ENCODE assay signal across 1 cellular context in the genomic region with DNA sequence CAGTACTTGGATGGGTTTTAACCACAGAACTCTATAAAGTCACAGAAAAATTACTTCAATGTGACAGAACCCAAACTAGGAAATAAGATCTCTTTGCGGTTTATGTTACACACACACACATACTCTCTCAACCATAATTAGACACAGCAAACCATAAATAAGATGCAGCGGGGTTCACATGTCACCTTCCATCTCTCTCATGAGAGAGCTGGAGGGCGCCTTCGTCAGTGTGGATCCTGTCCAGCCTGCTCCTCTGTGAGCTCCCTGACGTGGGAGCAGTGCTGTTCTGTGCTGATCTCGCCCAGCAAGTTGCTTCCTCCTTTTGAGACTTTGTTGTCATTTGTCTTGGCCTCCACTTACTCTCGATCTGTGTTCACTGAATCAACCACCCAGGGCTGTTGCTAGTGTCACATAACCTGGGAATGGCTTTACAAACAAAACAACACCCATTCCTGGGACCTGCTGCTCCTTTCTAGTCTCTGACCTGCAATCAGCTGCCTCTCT.
TF ChIP-seq lines count a peak whose summit lies in the region.

No MANE protein-coding gene starts in this region.

TF ChIP-seq in HEK293, 187 proteins besides CTCF, POLR2A, EP300 and RAD21 (continued from another document):
- TF ChIP-seq, protein P1, sequence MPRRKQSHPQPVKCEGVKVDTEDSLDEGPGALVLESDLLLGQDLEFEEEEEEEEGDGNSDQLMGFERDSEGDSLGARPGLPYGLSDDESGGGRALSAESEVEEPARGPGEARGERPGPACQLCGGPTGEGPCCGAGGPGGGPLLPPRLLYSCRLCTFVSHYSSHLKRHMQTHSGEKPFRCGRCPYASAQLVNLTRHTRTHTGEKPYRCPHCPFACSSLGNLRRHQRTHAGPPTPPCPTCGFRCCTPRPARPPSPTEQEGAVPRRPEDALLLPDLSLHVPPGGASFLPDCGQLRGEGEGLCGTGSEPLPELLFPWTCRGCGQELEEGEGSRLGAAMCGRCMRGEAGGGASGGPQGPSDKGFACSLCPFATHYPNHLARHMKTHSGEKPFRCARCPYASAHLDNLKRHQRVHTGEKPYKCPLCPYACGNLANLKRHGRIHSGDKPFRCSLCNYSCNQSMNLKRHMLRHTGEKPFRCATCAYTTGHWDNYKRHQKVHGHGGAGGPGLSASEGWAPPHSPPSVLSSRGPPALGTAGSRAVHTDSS (tag by site-specific recombination; IDR thresholded peaks at IDR 0.05) = no peak
- TF ChIP-seq ZNF792 (tag by site-specific recombination; IDR thresholded peaks at IDR 0.05) (no peak), ZNF132 (tag by site-specific recombination; IDR thresholded peaks at IDR 0.05; ENCODE audit: borderline replicate concordance) (no peak), FEZF1 (tag by site-specific recombination; IDR thresholded peaks at IDR 0.05) (peak; percentile 85), ZNF600 (tag by site-specific recombination; IDR thresholded peaks at IDR 0.05) (peak; percentile 71; the same call in 1 of the 2 replicates), ZNF221 (tag by site-specific recombination; IDR thresholded peaks at IDR 0.05; ENCODE audit: borderline replicate concordance) (no peak), ZBTB17 (tag by site-specific recombination; IDR thresholded peaks at IDR 0.05) (peak; percentile 71), ZNF302 (tag by site-specific recombination; IDR thresholded peaks at IDR 0.05; ENCODE audit: low read depth) (no peak), ZNF155 (tag by site-specific recombination; IDR thresholded peaks at IDR 0.05) (no peak), ZNF555 (tag by site-specific recombination; conservative IDR thresholded peaks at IDR 0.05) (no peak), ZFP69B (tag by site-specific recombination; IDR thresholded peaks at IDR 0.05) (no peak)
- TF ChIP-seq, protein P2, sequence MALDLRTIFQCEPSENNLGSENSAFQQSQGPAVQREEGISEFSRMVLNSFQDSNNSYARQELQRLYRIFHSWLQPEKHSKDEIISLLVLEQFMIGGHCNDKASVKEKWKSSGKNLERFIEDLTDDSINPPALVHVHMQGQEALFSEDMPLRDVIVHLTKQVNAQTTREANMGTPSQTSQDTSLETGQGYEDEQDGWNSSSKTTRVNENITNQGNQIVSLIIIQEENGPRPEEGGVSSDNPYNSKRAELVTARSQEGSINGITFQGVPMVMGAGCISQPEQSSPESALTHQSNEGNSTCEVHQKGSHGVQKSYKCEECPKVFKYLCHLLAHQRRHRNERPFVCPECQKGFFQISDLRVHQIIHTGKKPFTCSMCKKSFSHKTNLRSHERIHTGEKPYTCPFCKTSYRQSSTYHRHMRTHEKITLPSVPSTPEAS (tag by site-specific recombination; IDR thresholded peaks at IDR 0.05) = 0 out of 2 replicates have a peak, but pooled peaks have one; percentile 27
- TF ChIP-seq, protein P3, sequence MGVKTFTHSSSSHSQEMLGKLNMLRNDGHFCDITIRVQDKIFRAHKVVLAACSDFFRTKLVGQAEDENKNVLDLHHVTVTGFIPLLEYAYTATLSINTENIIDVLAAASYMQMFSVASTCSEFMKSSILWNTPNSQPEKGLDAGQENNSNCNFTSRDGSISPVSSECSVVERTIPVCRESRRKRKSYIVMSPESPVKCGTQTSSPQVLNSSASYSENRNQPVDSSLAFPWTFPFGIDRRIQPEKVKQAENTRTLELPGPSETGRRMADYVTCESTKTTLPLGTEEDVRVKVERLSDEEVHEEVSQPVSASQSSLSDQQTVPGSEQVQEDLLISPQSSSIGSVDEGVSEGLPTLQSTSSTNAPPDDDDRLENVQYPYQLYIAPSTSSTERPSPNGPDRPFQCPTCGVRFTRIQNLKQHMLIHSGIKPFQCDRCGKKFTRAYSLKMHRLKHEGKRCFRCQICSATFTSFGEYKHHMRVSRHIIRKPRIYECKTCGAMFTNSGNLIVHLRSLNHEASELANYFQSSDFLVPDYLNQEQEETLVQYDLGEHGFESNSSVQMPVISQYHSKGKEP (tag by site-specific recombination; IDR thresholded peaks at IDR 0.05) = peak; percentile 33; the same call in 1 of the 2 replicates
- TF ChIP-seq, protein P4, sequence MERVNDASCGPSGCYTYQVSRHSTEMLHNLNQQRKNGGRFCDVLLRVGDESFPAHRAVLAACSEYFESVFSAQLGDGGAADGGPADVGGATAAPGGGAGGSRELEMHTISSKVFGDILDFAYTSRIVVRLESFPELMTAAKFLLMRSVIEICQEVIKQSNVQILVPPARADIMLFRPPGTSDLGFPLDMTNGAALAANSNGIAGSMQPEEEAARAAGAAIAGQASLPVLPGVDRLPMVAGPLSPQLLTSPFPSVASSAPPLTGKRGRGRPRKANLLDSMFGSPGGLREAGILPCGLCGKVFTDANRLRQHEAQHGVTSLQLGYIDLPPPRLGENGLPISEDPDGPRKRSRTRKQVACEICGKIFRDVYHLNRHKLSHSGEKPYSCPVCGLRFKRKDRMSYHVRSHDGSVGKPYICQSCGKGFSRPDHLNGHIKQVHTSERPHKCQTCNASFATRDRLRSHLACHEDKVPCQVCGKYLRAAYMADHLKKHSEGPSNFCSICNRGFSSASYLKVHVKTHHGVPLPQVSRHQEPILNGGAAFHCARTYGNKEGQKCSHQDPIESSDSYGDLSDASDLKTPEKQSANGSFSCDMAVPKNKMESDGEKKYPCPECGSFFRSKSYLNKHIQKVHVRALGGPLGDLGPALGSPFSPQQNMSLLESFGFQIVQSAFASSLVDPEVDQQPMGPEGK (tag by site-specific recombination; IDR thresholded peaks at IDR 0.05) = no peak
